In the genomic region with DNA sequence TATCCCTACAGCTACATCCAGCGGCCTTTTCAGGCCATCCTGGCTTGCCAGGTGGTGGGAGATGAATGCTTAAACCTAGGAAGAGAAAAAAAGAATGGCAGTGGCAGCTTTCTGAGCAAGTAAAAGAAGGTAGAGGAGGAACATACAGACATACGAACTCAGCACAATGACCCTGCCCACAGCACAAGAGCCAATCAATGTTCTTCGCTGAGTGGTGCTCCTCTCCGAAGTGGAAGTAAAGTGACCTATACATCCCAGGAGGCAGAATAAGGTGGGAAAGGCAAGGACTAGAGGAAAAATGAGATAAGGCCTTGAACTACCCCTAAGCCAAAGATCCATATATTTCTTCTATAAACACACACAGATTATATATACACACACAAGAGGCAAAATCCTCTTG, we compare ENCODE assay signal across 21 cellular contexts. TPM values are rescaled to one million over a fixed set of nuclear protein-coding genes. Genes with fewer than 3 reads are reported as not detected.
A peak's percentile ranks its signal among the peaks of the same experiment; 100 is the strongest.
DNase-seq lines count a peak whose midpoint lies in the region; ATAC-seq and TF ChIP-seq lines count a peak whose summit lies in the region.
"Had no signal": no experiment of that assay in that cellular context is flagged by ENCODE, and none has a peak within 500 bp of the region (broad histone marks: within the 10 kb centered on the region; RNA-seq: fewer than 3 reads in every experiment).

No MANE protein-coding gene starts in this region.

- H3K27me3 ChIP-seq in ACC112 (ENCODE audit: insufficient read depth, low read length) (no peaks in the 10 kb centered on the region), skeletal muscle satellite cell (ENCODE audit: control insufficient read depth, insufficient read depth, low read length) (no peaks in the 10 kb centered on the region)
- H3K27me3 ChIP-seq: body of pancreas, left lung had no signal

- H3K9me3 ChIP-seq in skeletal muscle satellite cell (replicated peaks; ENCODE audit: low read length): no peaks in the 10 kb centered on the region
- H3K9me3 ChIP-seq: body of pancreas, left lung had no signal

- H3K27ac Mint-ChIP-seq in WTC11 (0 out of 2 replicates have a peak overlapping the region, but pooled peaks have one; percentile 33), glutamatergic neuron (ENCODE audit: unreplicated experiment) (peak overlapping the region; percentile 45)
- H3K27ac Mint-ChIP-seq in activated CD4-positive, alpha-beta memory T cell treated with anti-CD3 and anti-CD28 coated beads for 36 hours: no peak overlapping the region
- H3K27ac Mint-ChIP-seq: activated naive CD4-positive, alpha-beta T cell treated with anti-CD3 and anti-CD28 coated beads, Interleukin-2, amount 50 U/mL, for 72 hours; CD8-positive, alpha-beta T cell; dendritic cell treated with granulocyte-macrophage colony-stimulating factor and Interleukin-4, amounts not matched to agents 40 ng/mL and 50 ng/mL, for 4 days; T-helper 1 cell treated with Interleukin-12 subunit alpha and Interleukin-12 subunit beta and Interleukin-4 antibody, amounts not matched to agents 30 μg/mL and 1 μg/mL, for 36 hours had no signal

- H3K4me3 Mint-ChIP-seq in WTC11 (no peak overlapping the region), glutamatergic neuron (ENCODE audit: unreplicated experiment) (no peak overlapping the region)
- no peak overlapping the region for H3K4me3 Mint-ChIP-seq in activated CD4-positive, alpha-beta memory T cell treated with anti-CD3 and anti-CD28 coated beads for 36 hours
- H3K4me3 Mint-ChIP-seq: CD8-positive, alpha-beta T cell; dendritic cell treated with granulocyte-macrophage colony-stimulating factor and Interleukin-4, amounts not matched to agents 40 ng/mL and 50 ng/mL, for 4 days; T-helper 1 cell treated with Interleukin-12 subunit alpha and Interleukin-12 subunit beta and Interleukin-4 antibody, amounts not matched to agents 30 μg/mL and 1 μg/mL, for 36 hours had no signal

- H3K9ac ChIP-seq in skeletal muscle satellite cell (ENCODE audit: low read depth, low read length): peak overlapping the region; percentile 56

- H3K4me1 ChIP-seq in ACC112 (ENCODE audit: control insufficient read depth, insufficient read depth, low read length, unreplicated experiment) (peaks cover 47% of the 10 kb centered on the region), skeletal muscle satellite cell (ENCODE audit: control insufficient read depth, insufficient read depth, low read length) (peaks cover 41% of the 10 kb centered on the region)

- POLR2A ChIA-PET in WTC11 (lab: Charles Lee): no interaction called here
- POLR2A ChIA-PET in activated CD4-positive, alpha-beta memory T cell treated with anti-CD3 and anti-CD28 coated beads for 36 hours (lab: Charles Lee): no interaction called here

- H3K9me3 Mint-ChIP-seq in WTC11: no peaks in the 10 kb centered on the region
- peaks cover 3% of the 10 kb centered on the region for H3K9me3 Mint-ChIP-seq in glutamatergic neuron (ENCODE audit: unreplicated experiment)
- H3K9me3 Mint-ChIP-seq in activated CD4-positive, alpha-beta memory T cell treated with anti-CD3 and anti-CD28 coated beads for 36 hours: no peaks in the 10 kb centered on the region
- H3K9me3 Mint-ChIP-seq: activated naive CD4-positive, alpha-beta T cell treated with anti-CD3 and anti-CD28 coated beads, Interleukin-2, amount 50 U/mL, for 72 hours; CD8-positive, alpha-beta T cell; dendritic cell treated with granulocyte-macrophage colony-stimulating factor and Interleukin-4, amounts not matched to agents 40 ng/mL and 50 ng/mL, for 4 days; T-helper 1 cell treated with Interleukin-12 subunit alpha and Interleukin-12 subunit beta and Interleukin-4 antibody, amounts not matched to agents 30 μg/mL and 1 μg/mL, for 36 hours had no signal

- CTCF ChIA-PET in WTC11 (lab: Charles Lee): interaction anchor here (1.2 kb wide), 1 partner anchor 315 kb away, joined by 3 read pairs; no protein-coding TSS in a partner anchor
- CTCF ChIA-PET in activated CD4-positive, alpha-beta memory T cell treated with anti-CD3 and anti-CD28 coated beads for 36 hours (lab: Charles Lee): no interaction called here

- intact Hi-C loops in activated CD4-positive, alpha-beta memory T cell treated with anti-CD3 and anti-CD28 coated beads for 36 hours (cut with micrococcal nuclease): no loop called here

- H3K4me1 Mint-ChIP-seq in WTC11 (peaks cover 54% of the 10 kb centered on the region), glutamatergic neuron (ENCODE audit: low read depth, unreplicated experiment) (peaks cover 23% of the 10 kb centered on the region)
- H3K4me1 Mint-ChIP-seq in activated CD4-positive, alpha-beta memory T cell treated with anti-CD3 and anti-CD28 coated beads for 36 hours (ENCODE audit: low read depth): peaks cover 16% of the 10 kb centered on the region

- no peak overlapping the region for H3K4me3 ChIP-seq in ACC112 (ENCODE audit: low read depth, low read length)
- no peak overlapping the region for H3K4me3 ChIP-seq in skeletal muscle satellite cell (ENCODE audit: low read length)
- H3K4me3 ChIP-seq: body of pancreas, left lung had no signal

- no peak for TF ChIP-seq CTCF in WTC11 (IDR thresholded peaks at IDR 0.05)
- no peak for TF ChIP-seq CTCF in glutamatergic neuron (IDR thresholded peaks at IDR 0.05; ENCODE audit: partially characterized antibody, unreplicated experiment)

- DNase-seq in WTC11 (ENCODE audit: low spot score) (no peak), glutamatergic neuron (no peak), RPMI8226 (no peak), iPS-NIHi7 (ENCODE audit: extremely low spot score) (no peak)
- DNase-seq in activated CD4-positive, alpha-beta memory T cell treated with anti-CD3 and anti-CD28 coated beads for 36 hours: no peak
- DNase-seq: body of pancreas; CD8-positive, alpha-beta T cell; DMS79; foreskin melanocyte; left lung; NCI-H1417 treated with DMSO at 0.1 percent for 48 hours; occipital lobe; stimulated activated CD4-positive, alpha-beta T cell treated with anti-CD3 and anti-CD28 coated beads, Interleukin-2, amount 100 ng/mL, for 24 hours; stimulated activated naive CD4-positive, alpha-beta T cell treated with Interleukin-2 at 50 U/mL for 16 hours had no signal

- H3K27me3 Mint-ChIP-seq in WTC11 (ENCODE audit: low read depth): no peaks in the 10 kb centered on the region
- H3K27me3 Mint-ChIP-seq in glutamatergic neuron (ENCODE audit: unreplicated experiment): no peaks in the 10 kb centered on the region
- no peaks in the 10 kb centered on the region for H3K27me3 Mint-ChIP-seq in activated CD4-positive, alpha-beta memory T cell treated with anti-CD3 and anti-CD28 coated beads for 36 hours
- H3K27me3 Mint-ChIP-seq: dendritic cell treated with granulocyte-macrophage colony-stimulating factor and Interleukin-4, amounts not matched to agents 40 ng/mL and 50 ng/mL, for 4 days had no signal

- H2AFZ ChIP-seq in ACC112 (ENCODE audit: low read length, unreplicated experiment): no peak overlapping the region

- H3K36me3 Mint-ChIP-seq in WTC11 (no peaks in the 10 kb centered on the region), glutamatergic neuron (ENCODE audit: unreplicated experiment) (no peaks in the 10 kb centered on the region)
- H3K36me3 Mint-ChIP-seq in activated CD4-positive, alpha-beta memory T cell treated with anti-CD3 and anti-CD28 coated beads for 36 hours: no peaks in the 10 kb centered on the region
- H3K36me3 Mint-ChIP-seq: activated naive CD4-positive, alpha-beta T cell treated with anti-CD3 and anti-CD28 coated beads, Interleukin-2, amount 50 U/mL, for 72 hours; CD8-positive, alpha-beta T cell had no signal

- H3K27ac ChIP-seq in ACC112 (ENCODE audit: low read depth, low read length): peak overlapping the region; percentile 29; the same call in 1 of the 2 replicates
- H3K27ac ChIP-seq: body of pancreas, left lung had no signal

- H3K36me3 ChIP-seq in ACC112 (ENCODE audit: insufficient read depth, low read length) (no peaks in the 10 kb centered on the region), skeletal muscle satellite cell (ENCODE audit: insufficient read depth, low read length) (no peaks in the 10 kb centered on the region)
- H3K36me3 ChIP-seq: left lung had no signal

- H3K79me2 ChIP-seq in ACC112 (ENCODE audit: control insufficient read depth, insufficient read depth, low read length, unreplicated experiment): peaks cover 78% of the 10 kb centered on the region

- ATAC-seq in WTC11 (peak; percentile 68), GM21526 (IDR thresholded peaks at IDR 0.05; ENCODE audit: low FRiP score, unreplicated experiment) (no peak)
- ATAC-seq: activated naive CD4-positive, alpha-beta T cell treated with anti-CD3 and anti-CD28 coated beads, Interleukin-2, amount 50 U/mL, for 72 hours; body of pancreas; CD8-positive, alpha-beta T cell; HCT116; left lung had no signal

- H3K4me2 ChIP-seq in skeletal muscle satellite cell (ENCODE audit: low read length): no peak overlapping the region

TF ChIP-seq in WTC11, 78 proteins besides CTCF, POLR2A, EP300 and RAD21 (continues in another document):
- TF ChIP-seq IRF2 (CRISPR knock-in tag; IDR thresholded peaks at IDR 0.05; ENCODE audit: borderline replicate concordance, low read depth) (no peak), MXD4 (CRISPR knock-in tag; IDR thresholded peaks at IDR 0.05; ENCODE audit: borderline replicate concordance) (no peak), NR2C2 (CRISPR knock-in tag; IDR thresholded peaks at IDR 0.05) (no peak), TEAD4 (CRISPR knock-in tag; IDR thresholded peaks at IDR 0.05) (no peak), EMX1 (CRISPR knock-in tag; IDR thresholded peaks at IDR 0.05) (no peak), NR3C1 (CRISPR knock-in tag; conservative IDR thresholded peaks at IDR 0.05; ENCODE audit: low read depth) (no peak), RELA (CRISPR knock-in tag; IDR thresholded peaks at IDR 0.05; ENCODE audit: borderline replicate concordance) (no peak), NFE2L1 (CRISPR knock-in tag; IDR thresholded peaks at IDR 0.05) (no peak)
- TF ChIP-seq, protein P1, sequence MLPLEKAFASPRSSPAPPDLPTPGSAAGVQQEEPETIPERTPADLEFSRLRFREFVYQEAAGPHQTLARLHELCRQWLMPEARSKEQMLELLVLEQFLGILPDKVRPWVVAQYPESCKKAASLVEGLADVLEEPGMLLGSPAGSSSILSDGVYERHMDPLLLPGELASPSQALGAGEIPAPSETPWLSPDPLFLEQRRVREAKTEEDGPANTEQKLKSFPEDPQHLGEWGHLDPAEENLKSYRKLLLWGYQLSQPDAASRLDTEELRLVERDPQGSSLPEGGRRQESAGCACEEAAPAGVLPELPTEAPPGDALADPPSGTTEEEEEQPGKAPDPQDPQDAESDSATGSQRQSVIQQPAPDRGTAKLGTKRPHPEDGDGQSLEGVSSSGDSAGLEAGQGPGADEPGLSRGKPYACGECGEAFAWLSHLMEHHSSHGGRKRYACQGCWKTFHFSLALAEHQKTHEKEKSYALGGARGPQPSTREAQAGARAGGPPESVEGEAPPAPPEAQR (CRISPR knock-in tag; IDR thresholded peaks at IDR 0.05): no peak

RNA-seq across cellular contexts. Expression of a gene that starts 28.7 kb away (rescaled TPM):
- total RNA-seq in WTC11 (2021) (13.3 to 17.4 TPM (median 13.7 TPM) in 3 replicates), glutamatergic neuron (ENCODE audit: unreplicated experiment) (21.8 TPM)
- 9.2 and 9.6 TPM in 2 replicates for total RNA-seq in skeletal muscle satellite cell (2012; rRNA removed)
- total RNA-seq in activated CD4-positive, alpha-beta memory T cell treated with anti-CD3 and anti-CD28 coated beads for 36 hours: 1 to 10 TPM; 5.4 to 5.7 TPM
